In the genomic region with DNA sequence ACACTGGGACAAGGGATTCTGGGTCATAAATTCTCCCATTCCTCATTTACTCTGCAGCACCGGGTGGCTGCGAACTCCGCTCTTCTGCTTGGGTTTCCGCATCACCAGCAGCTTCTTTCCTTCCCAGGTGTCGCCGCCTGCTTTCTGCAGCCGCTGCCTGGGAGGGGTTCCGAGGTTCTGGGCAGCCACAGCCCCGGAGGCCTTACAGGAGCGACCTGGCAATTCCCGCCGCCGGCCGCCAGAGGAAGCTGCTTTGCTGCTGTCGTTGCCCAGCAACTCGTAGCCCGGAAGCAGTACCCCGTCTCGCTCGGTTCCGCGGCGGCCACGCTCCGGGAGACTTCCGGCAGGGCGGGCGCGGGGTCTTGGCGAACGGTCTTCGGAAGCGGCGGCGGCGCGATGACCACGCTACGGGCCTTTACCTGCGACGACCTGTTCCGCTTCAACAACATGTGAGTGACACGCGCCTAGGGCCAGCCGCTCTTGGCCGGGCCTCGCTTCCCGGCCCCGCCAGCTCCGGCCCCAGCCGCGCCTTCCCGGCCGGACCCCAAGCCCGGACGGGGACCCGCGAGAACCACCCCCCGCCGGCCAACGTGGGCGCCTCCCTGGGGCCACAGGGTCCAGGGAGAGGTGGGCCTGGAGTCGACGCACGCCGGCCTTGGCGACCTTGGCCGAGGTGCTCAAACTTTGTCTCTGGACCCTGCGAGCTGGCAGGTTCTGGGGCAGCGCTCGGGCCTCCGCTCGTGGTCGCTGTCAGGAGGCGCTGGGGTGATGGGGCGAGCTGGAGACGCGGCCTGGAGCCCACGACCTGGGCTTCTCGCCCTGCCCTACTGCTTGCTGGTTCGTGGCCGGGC, we compare ENCODE assay signal across 8 cellular contexts. TPM values are rescaled to one million over a fixed set of nuclear protein-coding genes. Genes with fewer than 3 reads are reported as not detected.
DNase-seq lines count a peak whose midpoint lies in the region; ATAC-seq and TF ChIP-seq lines count a peak whose summit lies in the region.

Gene NAA20, plus strand, starts transcription at position 362 of the 851 bp plus-strand sequence. Its CDS starts 35 bp downstream, at position 397.

- H3K9me3 ChIP-seq in Caco-2 (no peaks in the 10 kb centered on the region), endocrine pancreas (ENCODE audit: control insufficient read depth, low read length) (no peaks in the 10 kb centered on the region)

- intact Hi-C loops in Caco-2 (cut with micrococcal nuclease; ENCODE audit: unreplicated experiment), result loop anchor here (5.0 kb wide), 1 partner anchor 230 kb away; no protein-coding TSS in a partner anchor

- H3K9me3 Mint-ChIP-seq in Caco-2 (ENCODE audit: unreplicated experiment), result no peaks in the 10 kb centered on the region
- H3K9me3 Mint-ChIP-seq in activated CD8-positive, alpha-beta memory T cell treated with anti-CD3 and anti-CD28 coated beads, Interleukin-2, amount 10 ng/mL, durations not matched to agents 7 days and 5 days (ENCODE audit: low read depth), result no peaks in the 10 kb centered on the region

- H3K9ac ChIP-seq in endocrine pancreas (ENCODE audit: control insufficient read depth, insufficient read depth, low read length), result peak within 1 kb of the TSS; percentile 87

- no TSS peak for BruUV-seq in Caco-2 (replicated peaks; lab: Mats Ljungman, UMichigan)

- peak; percentile 95 for ATAC-seq in GM19468 (IDR thresholded peaks at IDR 0.05; ENCODE audit: extremely low read depth, unreplicated experiment)
- ATAC-seq in activated CD8-positive, alpha-beta memory T cell treated with anti-CD3 and anti-CD28 coated beads, Interleukin-2, amount 10 ng/mL, durations not matched to agents 7 days and 5 days, result peak; percentile 95

- H3K4me1 ChIP-seq in Caco-2, result peaks cover 21% of the 10 kb centered on the region
- H3K4me1 ChIP-seq in endocrine pancreas (ENCODE audit: control insufficient read depth, insufficient read depth, low read length), result peaks cover 30% of the 10 kb centered on the region

- peaks cover 14% of the 10 kb centered on the region for H3K4me1 Mint-ChIP-seq in Caco-2 (ENCODE audit: low read depth, unreplicated experiment)
- peaks cover 51% of the 10 kb centered on the region for H3K4me1 Mint-ChIP-seq in activated CD8-positive, alpha-beta memory T cell treated with anti-CD3 and anti-CD28 coated beads, Interleukin-2, amount 10 ng/mL, durations not matched to agents 7 days and 5 days

- H3K4me3 ChIP-seq in Caco-2 (ENCODE audit: low read depth, low read length) (peak within 1 kb of the TSS; percentile 83), endocrine pancreas (ENCODE audit: control insufficient read depth, insufficient read depth, low read length) (peak within 1 kb of the TSS; percentile 68)

- H3K36me3 ChIP-seq in Caco-2 (ENCODE audit: control insufficient read depth, insufficient read depth, low read length) (no peaks in the 10 kb centered on the region), endocrine pancreas (ENCODE audit: control insufficient read depth, insufficient read depth, low read length) (no peaks in the 10 kb centered on the region)

- peak; percentile 60 to 88 for TF ChIP-seq CTCF in Caco-2 (IDR thresholded peaks at IDR 0.05; ENCODE audit: insufficient read depth in 1 of 2, low read depth in 1 of 2, low read length in 1 of 2, severe bottlenecking in 1 of 2, unreplicated experiment in 1 of 2)

- H3K36me3 Mint-ChIP-seq in Caco-2 (ENCODE audit: insufficient read depth, unreplicated experiment), result peaks cover 33% of the 10 kb centered on the region
- peaks cover 3% of the 10 kb centered on the region for H3K36me3 Mint-ChIP-seq in activated CD8-positive, alpha-beta memory T cell treated with anti-CD3 and anti-CD28 coated beads, Interleukin-2, amount 10 ng/mL, durations not matched to agents 7 days and 5 days

- H3K4me3 Mint-ChIP-seq in Caco-2 (ENCODE audit: unreplicated experiment), result peak within 1 kb of the TSS; percentile 90
- peak within 1 kb of the TSS; percentile 93 for H3K4me3 Mint-ChIP-seq in activated CD8-positive, alpha-beta memory T cell treated with anti-CD3 and anti-CD28 coated beads, Interleukin-2, amount 10 ng/mL, durations not matched to agents 7 days and 5 days

- H3K27me3 ChIP-seq in Caco-2 (replicated peaks; ENCODE audit: control insufficient read depth, insufficient read depth, low read length), result no peaks in the 10 kb centered on the region
- no peaks in the 10 kb centered on the region for H3K27me3 ChIP-seq in endocrine pancreas (ENCODE audit: control insufficient read depth, insufficient read depth, low read length)

- DNase-seq in Caco-2 (peak; percentile 97), HS-5 (ENCODE audit: low read depth) (peak; percentile 73), NOMO-1 treated with dmso at 0.1 percent for 144 hours (lab: John Stamatoyannopoulos, UW; ENCODE audit: unreplicated experiment) (peak; percentile 92), mesenteric fat pad (ENCODE audit: low spot score) (peak; percentile 98)
- DNase-seq in activated CD8-positive, alpha-beta memory T cell treated with anti-CD3 and anti-CD28 coated beads, Interleukin-2, amount 10 ng/mL, durations not matched to agents 7 days and 5 days, result peak; percentile 95
- peak; percentile 71 for DNase-seq in stimulated activated CD8-positive, alpha-beta memory T cell treated with anti-CD3 and anti-CD28 coated beads, Interleukin-15, amount 100 ng/mL, for 24 hours (ENCODE audit: low read depth)

- no peaks in the 10 kb centered on the region for H3K27me3 Mint-ChIP-seq in Caco-2 (ENCODE audit: insufficient read depth, unreplicated experiment)
- peaks cover 4% of the 10 kb centered on the region for H3K27me3 Mint-ChIP-seq in activated CD8-positive, alpha-beta memory T cell treated with anti-CD3 and anti-CD28 coated beads, Interleukin-2, amount 10 ng/mL, durations not matched to agents 7 days and 5 days

- POLR2A ChIA-PET in Caco-2 (lab: Charles Lee), result interaction anchor here (0.6 to 2.2 kb wide), 4 partner anchors 35 to 132 kb away, joined by 3 to 12 read pairs (median 5); partner anchors contain the start of genes CFAP61 and CRNKL1

- CTCF ChIA-PET in Caco-2 (lab: Charles Lee), result interaction anchor here (0.5 to 3.1 kb wide), 6 partner anchors 25 to 641 kb away, joined by 3 to 17 read pairs (median 4); partner anchors contain the start of genes CFAP61 and CRNKL1
- CTCF ChIA-PET in activated CD8-positive, alpha-beta memory T cell treated with anti-CD3 and anti-CD28 coated beads, Interleukin-2, amount 10 ng/mL, durations not matched to agents 7 days and 5 days (lab: Charles Lee), result interaction anchor here (0.9 to 3.2 kb wide), 6 partner anchors 9 to 35 kb away, joined by 3 to 24 read pairs (median 6); partner anchors contain the start of genes CFAP61 and CRNKL1

- peak within 1 kb of the TSS; percentile 94 for H3K27ac Mint-ChIP-seq in Caco-2 (ENCODE audit: unreplicated experiment)
- H3K27ac Mint-ChIP-seq in activated CD8-positive, alpha-beta memory T cell treated with anti-CD3 and anti-CD28 coated beads, Interleukin-2, amount 10 ng/mL, durations not matched to agents 7 days and 5 days, result peak within 1 kb of the TSS; percentile 87

RNA-seq across cellular contexts. Expression of gene NAA20, which starts in this region (rescaled TPM):
- total RNA-seq in Caco-2 (2022), result 77.5 and 81.5 TPM in 2 replicates
- 10 to 100 TPM; 49.1 to 64.5 TPM for total RNA-seq in activated CD8-positive, alpha-beta memory T cell treated with anti-CD3 and anti-CD28 coated beads, Interleukin-2, amount 10 ng/mL, durations not matched to agents 7 days and 5 days
- total RNA-seq in mesenteric fat pad, result 71.8 TPM

Comparison
In these comparisons a context has a peak if more than half of its experiments do, and no peak if none do; other contexts are left out.
1. Peak in every context shown above with its lines: DNase-seq, ATAC-seq and H3K4me3 ChIP-seq.